ENCODE assay signal across 17 cellular contexts in genomic region chr5:174307031-174307408, GRCh38.
"Had no signal": no experiment of that assay in that cellular context is flagged by ENCODE, and none has a peak within 500 bp of the region (broad histone marks: within the 10 kb centered on the region; RNA-seq: fewer than 3 reads in every experiment).

No MANE protein-coding gene starts in this region.

- DNase-seq: activated CD4-positive, alpha-beta T cell treated with anti-CD3 and anti-CD28 coated beads for 1 hour; activated CD4-positive, alpha-beta T cell treated with anti-CD3 and anti-CD28 coated beads, Interleukin-2, amount 50 U/mL, for 4 hours; activated naive CD4-positive, alpha-beta T cell treated with Interleukin-2 at 50 U/mL for 16 hours; activated naive CD8-positive, alpha-beta T cell treated with anti-CD3 and anti-CD28 coated beads, Interleukin-2, amount 50 U/mL, for 24 hours; aorta; erythroblast; kidney; left ventricle myocardium superior; natural killer cell; stimulated activated CD4-positive, alpha-beta T cell treated with anti-CD3 and anti-CD28 coated beads, Interleukin-15, amount 100 ng/mL, for 24 hours; stimulated activated CD4-positive, alpha-beta T cell treated with anti-CD3 and anti-CD28 coated beads, Interleukin-4, amount 100 ng/mL, for 24 hours; stimulated activated naive CD4-positive, alpha-beta T cell; T-helper 9 cell; tibial artery had no signal

- H3K27ac Mint-ChIP-seq: activated naive CD8-positive, alpha-beta T cell treated with anti-CD3 and anti-CD28 coated beads, Interleukin-2, amount 50 U/mL, for 24 hours; activated T-helper 17 cell treated with anti-CD3 and anti-CD28 coated beads, Interleukin-2, amount 50 U/mL, for 72 hours; memory B cell; natural killer cell had no signal

- H3K27ac ChIP-seq: gastroesophageal sphincter, tibial artery had no signal

- ATAC-seq: activated naive CD8-positive, alpha-beta T cell treated with anti-CD3 and anti-CD28 coated beads, Interleukin-2, amount 50 U/mL, for 24 hours; activated T-helper 17 cell treated with anti-CD3 and anti-CD28 coated beads, Interleukin-2, amount 50 U/mL, for 72 hours; gastroesophageal sphincter; left ventricle myocardium superior; natural killer cell had no signal

- H3K4me1 Mint-ChIP-seq: activated naive CD8-positive, alpha-beta T cell treated with anti-CD3 and anti-CD28 coated beads, Interleukin-2, amount 50 U/mL, for 24 hours had no signal

- H3K4me3 ChIP-seq: gastroesophageal sphincter, tibial artery had no signal

- H3K9me3 Mint-ChIP-seq: activated naive CD8-positive, alpha-beta T cell treated with anti-CD3 and anti-CD28 coated beads, Interleukin-2, amount 50 U/mL, for 24 hours; activated T-helper 17 cell treated with anti-CD3 and anti-CD28 coated beads, Interleukin-2, amount 50 U/mL, for 72 hours; memory B cell; natural killer cell had no signal

- H3K36me3 Mint-ChIP-seq: natural killer cell had no signal

- H3K4me3 Mint-ChIP-seq: activated naive CD8-positive, alpha-beta T cell treated with anti-CD3 and anti-CD28 coated beads, Interleukin-2, amount 50 U/mL, for 24 hours; activated T-helper 17 cell treated with anti-CD3 and anti-CD28 coated beads, Interleukin-2, amount 50 U/mL, for 72 hours; memory B cell; natural killer cell had no signal
